In genomic region chr16:35221482-35222185, GRCh38 we compare ENCODE assay signal across 18 cellular contexts.
"Had no signal": no experiment of that assay in that cellular context is flagged by ENCODE, and none has a peak within 500 bp of the region (broad histone marks: within the 10 kb centered on the region; RNA-seq: fewer than 3 reads in every experiment).

No MANE protein-coding gene starts in this region.

- H3K27ac ChIP-seq: ovary, psoas muscle, sigmoid colon, transverse colon, vagina had no signal

- H3K36me3 Mint-ChIP-seq: stimulated activated naive B cell treated with anti-CD40 and anti-IgM and Interleukin-4, amounts not matched to agents 10 μg/mL and 1 μg/mL and 100 μg/mL, for 72 hours had no signal

- DNase-seq: cortex of kidney; effector memory CD8-positive, alpha-beta T cell; erythroblast; mesenchymal stem cell; naive thymus-derived CD8-positive, alpha-beta T cell; nephron progenitor cell; nucleus accumbens; ovary; psoas muscle; right cardiac atrium; sigmoid colon; stimulated activated CD4-positive, alpha-beta T cell treated with anti-CD3 and anti-CD28 coated beads, Interleukin-4, amount 100 ng/mL, for 4 hours; stimulated activated naive B cell treated with anti-CD40 and anti-IgM and Interleukin-4, amounts not matched to agents 10 μg/mL and 1 μg/mL and 100 μg/mL, for 72 hours; transverse colon had no signal

- H3K27me3 Mint-ChIP-seq: effector memory CD8-positive, alpha-beta T cell; naive thymus-derived CD8-positive, alpha-beta T cell; stimulated activated naive B cell treated with anti-CD40 and anti-IgM and Interleukin-4, amounts not matched to agents 10 μg/mL and 1 μg/mL and 100 μg/mL, for 72 hours; stimulated activated naive CD8-positive, alpha-beta T cell treated with anti-CD3 and anti-CD28 coated beads, Interleukin-15, Interleukin-2, amounts not matched to agents 100 ng/mL and 50 ng/mL, for 24 hours had no signal

- H3K4me1 Mint-ChIP-seq: mesothelial cell of epicardium; naive thymus-derived CD8-positive, alpha-beta T cell; nephron progenitor cell; stimulated activated naive B cell treated with anti-CD40 and anti-IgM and Interleukin-4, amounts not matched to agents 10 μg/mL and 1 μg/mL and 100 μg/mL, for 72 hours had no signal

- H3K4me3 Mint-ChIP-seq: effector memory CD8-positive, alpha-beta T cell; mesothelial cell of epicardium; naive thymus-derived CD8-positive, alpha-beta T cell; nephron progenitor cell; stimulated activated naive B cell treated with anti-CD40 and anti-IgM and Interleukin-4, amounts not matched to agents 10 μg/mL and 1 μg/mL and 100 μg/mL, for 72 hours; stimulated activated naive CD8-positive, alpha-beta T cell treated with anti-CD3 and anti-CD28 coated beads, Interleukin-15, Interleukin-2, amounts not matched to agents 100 ng/mL and 50 ng/mL, for 24 hours had no signal

- H3K36me3 ChIP-seq: ovary, sigmoid colon, transverse colon, vagina had no signal

- H3K27ac Mint-ChIP-seq: effector memory CD8-positive, alpha-beta T cell; mesothelial cell of epicardium; naive thymus-derived CD8-positive, alpha-beta T cell; nephron progenitor cell; stimulated activated naive B cell treated with anti-CD40 and anti-IgM and Interleukin-4, amounts not matched to agents 10 μg/mL and 1 μg/mL and 100 μg/mL, for 72 hours; stimulated activated naive CD8-positive, alpha-beta T cell treated with anti-CD3 and anti-CD28 coated beads, Interleukin-15, Interleukin-2, amounts not matched to agents 100 ng/mL and 50 ng/mL, for 24 hours had no signal

- H3K4me3 ChIP-seq: ovary, psoas muscle, sigmoid colon, transverse colon, vagina had no signal

- H3K4me1 ChIP-seq: psoas muscle, sigmoid colon, transverse colon, vagina had no signal

- H3K27me3 ChIP-seq: ovary, sigmoid colon, transverse colon, vagina had no signal

- H3K9me3 ChIP-seq: ovary, vagina had no signal

- ATAC-seq: effector memory CD8-positive, alpha-beta T cell; left lobe of liver; naive thymus-derived CD8-positive, alpha-beta T cell; psoas muscle; right cardiac atrium; stimulated activated naive B cell treated with anti-CD40 and anti-IgM and Interleukin-4, amounts not matched to agents 10 μg/mL and 1 μg/mL and 100 μg/mL, for 72 hours had no signal
